ENCODE assay signal across 19 cellular contexts in the genomic region with DNA sequence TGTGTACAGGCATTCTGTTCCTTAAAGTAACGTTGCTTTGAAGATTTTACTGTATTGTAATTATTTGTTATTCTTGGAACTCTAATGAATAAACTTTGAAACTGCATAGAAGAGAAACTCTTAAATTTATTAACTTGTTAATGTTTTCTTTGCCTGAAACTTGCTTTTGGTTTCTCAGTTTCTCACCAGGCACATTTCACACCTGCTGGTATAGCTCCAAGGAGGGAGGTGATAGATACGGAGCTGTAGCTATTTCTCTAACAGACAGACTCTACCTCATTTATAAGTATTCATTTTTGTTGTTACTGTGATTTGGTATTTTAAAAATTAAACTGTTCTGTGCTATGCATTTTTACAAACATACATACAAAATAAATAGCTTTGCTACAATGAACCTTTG. TPM values are rescaled to one million over a fixed set of nuclear protein-coding genes. Genes with fewer than 3 reads are reported as not detected.
DNase-seq lines count a peak whose midpoint lies in the region; ATAC-seq lines count a peak whose summit lies in the region.
"Had no signal": no experiment of that assay in that cellular context is flagged by ENCODE, and none has a peak within 500 bp of the region (broad histone marks: within the 10 kb centered on the region; RNA-seq: fewer than 3 reads in every experiment).

No MANE protein-coding gene starts in this region.

- H3K4me2 ChIP-seq in BLaER1 treated with 17β-estradiol and CSF1 and Interleukin-3, amounts not matched to agents 10 nM and 100 nM, result peak overlapping the region in 10 of 11 experiments; percentile 41 to 87 (median 70); a peak in 20 of 22 replicates
- H3K4me2 ChIP-seq: A549 had no signal

- ATAC-seq in GM19395 (IDR thresholded peaks at IDR 0.05; ENCODE audit: unreplicated experiment) (peak; percentile 63), HG02798 (IDR thresholded peaks at IDR 0.05; ENCODE audit: poor library complexity, unreplicated experiment) (peak; percentile 69), HG03460 (IDR thresholded peaks at IDR 0.05; ENCODE audit: unreplicated experiment) (peak; percentile 71), left ventricle myocardium superior (no peak)
- ATAC-seq: A549; activated T-cell treated with anti-CD3 and anti-CD28 coated beads, Interleukin-2, amount 50 U/mL, for 4 hours; Panc1 had no signal

- H3K4me3 ChIP-seq in BLaER1 treated with 17β-estradiol and CSF1 and Interleukin-3, amounts not matched to agents 10 nM and 100 nM, result peak overlapping the region in 3 of 10 experiments; percentile 2 to 47 (median 43); a peak in 3 of 20 replicates
- H3K4me3 ChIP-seq: A549 had no signal

- peaks cover 0 to 98% (median 23%) of the 10 kb centered on the region in 11 experiments; a peak in 13 of 22 replicates for H4K20me1 ChIP-seq in BLaER1 treated with 17β-estradiol and CSF1 and Interleukin-3, amounts not matched to agents 10 nM and 100 nM

- peak overlapping the region in 6 of 11 experiments; percentile 4 to 52 (median 12); a peak in 5 of 22 replicates for H3K9ac ChIP-seq in BLaER1 treated with 17β-estradiol and CSF1 and Interleukin-3, amounts not matched to agents 10 nM and 100 nM

- H3K4me1 ChIP-seq in BLaER1 treated with 17β-estradiol and CSF1 and Interleukin-3, amounts not matched to agents 10 nM and 100 nM, result peaks cover 37 to 100% (median 96%) of the 10 kb centered on the region in 10 experiments
- H3K4me1 ChIP-seq: A549 had no signal

- DNase-seq in NOMO-1 (lab: John Stamatoyannopoulos, UW; ENCODE audit: unreplicated experiment in 2 of 2) (no peak), AG08396 (ENCODE audit: low spot score) (no peak), left ventricle myocardium superior (no peak)
- DNase-seq in effector CD4-positive, alpha-beta T cell, result no peak
- DNase-seq: activated CD4-positive, alpha-beta T cell treated with anti-CD3 and anti-CD28 coated beads, Interleukin-2, amount 50 U/mL, for 1 hour; activated T-cell treated with anti-CD3 and anti-CD28 coated beads, Interleukin-2, amount 50 U/mL, for 4 hours; cerebellar nuclear complex; H7; islet precursor cell; Kasumi-1; NCI-H1694; NCI-H510A treated with DMSO at 0.1 percent for 48 hours; T-helper 2 cell had no signal

- intact Hi-C loops in left ventricle myocardium superior (cut with micrococcal nuclease), result no loop called here

- peaks cover 30 to 91% (median 56%) of the 10 kb centered on the region in 11 experiments; a peak in 20 of 22 replicates for H3K36me3 ChIP-seq in BLaER1 treated with 17β-estradiol and CSF1 and Interleukin-3, amounts not matched to agents 10 nM and 100 nM

- no peaks in the 10 kb centered on the region for H3K9me3 ChIP-seq in BLaER1 treated with 17β-estradiol and CSF1 and Interleukin-3, amounts not matched to agents 10 nM and 100 nM (replicated peaks in 1 of 11)
- H3K9me3 ChIP-seq: A549 had no signal

- H3K27ac ChIP-seq in BLaER1 treated with 17β-estradiol and CSF1 and Interleukin-3, amounts not matched to agents 10 nM and 100 nM, result peak overlapping the region in 7 of 11 experiments; percentile 29 to 59 (median 45); a peak in 12 of 22 replicates
- H3K27ac ChIP-seq: A549 had no signal

- no peaks in the 10 kb centered on the region for H3K27me3 ChIP-seq in BLaER1 treated with 17β-estradiol and CSF1 and Interleukin-3, amounts not matched to agents 10 nM and 100 nM

RNA-seq across cellular contexts. Expression of gene R3HCC1L, which starts 32.7 kb away (rescaled TPM):
- total RNA-seq in left ventricle myocardium superior, result 4.8 TPM
